In the genomic region with DNA sequence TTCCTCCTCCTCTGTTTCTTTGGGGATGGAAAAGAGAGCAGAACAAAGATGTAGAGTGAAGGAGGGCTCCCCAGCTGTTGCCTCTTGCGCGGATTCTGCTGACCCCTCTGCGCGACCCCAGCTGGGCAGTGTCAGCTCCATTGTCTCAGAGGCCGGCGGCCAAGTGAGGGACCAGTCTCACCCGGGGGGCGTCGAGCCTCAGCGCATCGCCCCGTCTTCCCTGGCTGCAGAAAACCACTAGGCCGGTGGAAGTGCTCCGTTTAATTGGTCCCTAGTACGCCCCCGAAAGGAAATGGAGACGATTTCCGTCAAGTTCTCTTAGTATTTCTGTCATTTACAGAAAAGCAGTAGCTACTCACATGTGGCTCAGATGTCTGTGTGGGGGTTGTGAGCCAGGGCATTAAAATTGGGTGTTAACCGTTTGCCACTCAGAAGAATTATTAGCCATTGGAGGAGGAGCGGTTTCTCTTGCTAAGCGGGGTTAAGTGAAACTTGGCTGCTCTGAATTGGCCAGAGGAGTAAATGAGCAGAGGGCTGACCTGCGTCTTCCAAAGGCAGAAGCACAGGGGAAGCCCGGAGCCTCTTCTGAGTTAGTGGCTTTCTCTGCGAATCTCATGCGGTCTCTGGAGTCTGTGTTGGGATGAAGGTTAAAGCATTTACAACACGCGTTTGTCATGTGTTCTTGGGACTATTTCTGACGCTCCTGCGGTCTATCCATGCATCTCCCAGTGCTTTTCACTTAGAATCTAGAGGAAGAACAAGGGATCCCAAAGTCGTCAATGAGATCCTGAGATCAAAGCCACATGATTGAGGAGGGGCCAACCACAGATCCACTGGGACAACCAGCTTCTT, we compare ENCODE assay signal across 9 cellular contexts.
A peak's percentile ranks its signal among the peaks of the same experiment; 100 is the strongest.
DNase-seq lines count a peak whose midpoint lies in the region; ATAC-seq lines count a peak whose summit lies in the region.
"Had no signal": no experiment of that assay in that cellular context is flagged by ENCODE, and none has a peak within 500 bp of the region (broad histone marks: within the 10 kb centered on the region; RNA-seq: fewer than 3 reads in every experiment).

No MANE protein-coding gene starts in this region.

- no peaks in the 10 kb centered on the region for H3K36me3 ChIP-seq in iPS-18a (ENCODE audit: control insufficient read depth, low read depth, low read length)
- no peaks in the 10 kb centered on the region for H3K36me3 ChIP-seq in stomach smooth muscle (ENCODE audit: control insufficient read depth in 2 of 2, insufficient read depth in 2 of 2, low read length in 2 of 2)

- H3K27me3 ChIP-seq in iPS-18a (ENCODE audit: control insufficient read depth, insufficient read depth, low read length) (peaks cover 49% of the 10 kb centered on the region), stomach smooth muscle (ENCODE audit: control insufficient read depth in 1 of 2, insufficient read depth in 2 of 2, low read length in 2 of 2) (peaks cover 13 to 17% of the 10 kb centered on the region in 2 donors)

- H3K27ac ChIP-seq in iPS-18a (ENCODE audit: low read length), result no peak overlapping the region
- no peak overlapping the region for H3K27ac ChIP-seq in stomach smooth muscle (ENCODE audit: low read length)
- H3K27ac ChIP-seq: foreskin keratinocyte had no signal

- peaks cover 8% of the 10 kb centered on the region for H3K4me1 Mint-ChIP-seq in activated naive CD8-positive, alpha-beta T cell treated with anti-CD3 and anti-CD28 coated beads for 36 hours

- no peaks in the 10 kb centered on the region for H3K9me3 ChIP-seq in iPS-18a (ENCODE audit: control insufficient read depth, low read depth, low read length)
- H3K9me3 ChIP-seq in stomach smooth muscle (ENCODE audit: control insufficient read depth in 2 of 2, low read length in 2 of 2), result no peaks in the 10 kb centered on the region

- peak overlapping the region; percentile 38 for H3K4me3 Mint-ChIP-seq in activated naive CD8-positive, alpha-beta T cell treated with anti-CD3 and anti-CD28 coated beads for 36 hours

- H3K27me3 Mint-ChIP-seq in activated naive CD8-positive, alpha-beta T cell treated with anti-CD3 and anti-CD28 coated beads for 36 hours, result peaks cover 52% of the 10 kb centered on the region

- H3K9ac ChIP-seq in iPS-18a (ENCODE audit: low read length), result no peak overlapping the region
- H3K9ac ChIP-seq in stomach smooth muscle (ENCODE audit: low read length in 2 of 2), result no peak overlapping the region

- peak; percentile 30 to 36 for ATAC-seq in activated CD4-positive, CD25-positive, alpha-beta regulatory T cell treated with anti-CD3 and anti-CD28 coated beads, Interleukin-2, amount 50 U/mL, for 24 hours
- no peak for ATAC-seq in HG03457 (IDR thresholded peaks at IDR 0.05; ENCODE audit: unreplicated experiment)

- peaks cover 8% of the 10 kb centered on the region for H3K4me1 ChIP-seq in iPS-18a (ENCODE audit: control insufficient read depth, low read depth, low read length)
- peaks cover 8% of the 10 kb centered on the region for H3K4me1 ChIP-seq in stomach smooth muscle (ENCODE audit: control insufficient read depth, insufficient read depth, low read length)
- H3K4me1 ChIP-seq: foreskin keratinocyte had no signal

- DNase-seq in activated CD4-positive, CD25-positive, alpha-beta regulatory T cell treated with anti-CD3 and anti-CD28 coated beads, Interleukin-2, amount 50 U/mL, for 72 hours, result no peak
- DNase-seq in activated naive CD8-positive, alpha-beta T cell treated with anti-CD3 and anti-CD28 coated beads for 36 hours, result no peak
- DNase-seq in glomerular visceral epithelial cell (ENCODE audit: extremely low spot score) (no peak), GDM1 (lab: John Stamatoyannopoulos, UW) (no peak)

- H3K9me3 Mint-ChIP-seq in activated naive CD8-positive, alpha-beta T cell treated with anti-CD3 and anti-CD28 coated beads for 36 hours, result no peaks in the 10 kb centered on the region

- no peaks in the 10 kb centered on the region for H3K36me3 Mint-ChIP-seq in activated naive CD8-positive, alpha-beta T cell treated with anti-CD3 and anti-CD28 coated beads for 36 hours

- H3K27ac Mint-ChIP-seq in activated naive CD8-positive, alpha-beta T cell treated with anti-CD3 and anti-CD28 coated beads for 36 hours, result no peak overlapping the region

- peak overlapping the region; percentile 70 for H3K4me3 ChIP-seq in iPS-18a (ENCODE audit: low read length)
- H3K4me3 ChIP-seq in stomach smooth muscle (ENCODE audit: low read length in 2 of 2), result peak overlapping the region; percentile 46 to 52
